Comparison of ENCODE assay signal across 15 cellular contexts in the genomic region with DNA sequence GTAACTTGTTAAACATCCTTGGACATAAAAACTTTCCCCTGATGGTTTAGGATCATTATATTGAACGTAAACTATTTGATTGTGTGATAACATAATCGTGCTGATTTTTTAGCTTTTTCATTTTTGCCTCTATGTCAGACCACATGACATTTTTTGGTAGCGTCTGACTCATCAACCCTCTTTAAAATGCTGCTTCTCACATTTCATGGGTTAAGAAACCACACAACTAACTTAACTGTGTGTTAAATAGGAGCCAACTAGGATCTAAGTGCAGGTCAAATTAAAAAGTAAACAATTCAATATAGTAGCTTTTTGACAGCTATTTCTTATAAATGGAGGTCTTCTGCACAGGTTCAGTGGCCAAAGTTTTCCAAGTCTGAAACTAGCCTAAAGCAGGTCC. TPM values are rescaled to one million over a fixed set of nuclear protein-coding genes. Genes with fewer than 3 reads are reported as not detected.
DNase-seq lines count a peak whose midpoint lies in the region; ATAC-seq, FAIRE-seq and TF ChIP-seq lines count a peak whose summit lies in the region.
"Had no signal": no experiment of that assay in that cellular context is flagged by ENCODE, and none has a peak within 500 bp of the region (broad histone marks: within the 10 kb centered on the region; RNA-seq: fewer than 3 reads in every experiment).

No MANE protein-coding gene starts in this region.

- no peaks in the 10 kb centered on the region for H3K9me1 ChIP-seq in K562 (ENCODE audit: control insufficient read depth, insufficient read depth, low read length)

- H3K27me3 ChIP-seq in Loucy (ENCODE audit: insufficient read depth, low read length, poor library complexity, severe bottlenecking): no peaks in the 10 kb centered on the region
- no peaks in the 10 kb centered on the region for H3K27me3 ChIP-seq in K562 (ENCODE audit: control insufficient read depth in 2 of 2, insufficient read depth in 2 of 2, low read length in 2 of 2)
- H3K27me3 ChIP-seq in MM.1S (replicated peaks; ENCODE audit: insufficient read depth, low read length): no peaks in the 10 kb centered on the region
- H3K27me3 ChIP-seq: BLaER1 treated with 17β-estradiol and CSF1 and Interleukin-3, amounts not matched to agents 10 nM and 100 nM; gastrocnemius medialis had no signal

- intact Hi-C loops in K562 (cut with micrococcal nuclease) (no loop called here), posterior cingulate gyrus (cut with DNase I) (no loop called here)

- H3K9ac ChIP-seq in Loucy (ENCODE audit: low read depth, low read length, poor library complexity, severe bottlenecking) (no peak overlapping the region), K562 (ENCODE audit: insufficient read depth in 1 of 2, low read depth in 2 of 2, low read length in 2 of 2) (no peak overlapping the region), MM.1S (ENCODE audit: low read length) (no peak overlapping the region)
- H3K9ac ChIP-seq: BLaER1 treated with 17β-estradiol and CSF1 and Interleukin-3, amounts not matched to agents 10 nM and 100 nM had no signal

- TF ChIP-seq POLR2A in K562 (conservative IDR thresholded peaks at IDR 0.05): no peak

- peaks cover 67% of the 10 kb centered on the region for H3K36me3 ChIP-seq in Loucy (ENCODE audit: insufficient read depth, low read length)
- H3K36me3 ChIP-seq in K562 (ENCODE audit: control insufficient read depth, insufficient read depth, low read length): peaks cover 93% of the 10 kb centered on the region
- peaks cover 29% of the 10 kb centered on the region for H3K36me3 ChIP-seq in MM.1S (replicated peaks; ENCODE audit: insufficient read depth, low read length)
- H3K36me3 ChIP-seq: gastrocnemius medialis had no signal

- H3K9me3 ChIP-seq in Loucy (ENCODE audit: insufficient read depth, low read depth, low read length): no peaks in the 10 kb centered on the region
- no peaks in the 10 kb centered on the region for H3K9me3 ChIP-seq in K562 (replicated peaks; ENCODE audit: control insufficient read depth, insufficient read depth, low read depth, low read length)
- no peaks in the 10 kb centered on the region for H3K9me3 ChIP-seq in MM.1S (replicated peaks; ENCODE audit: insufficient read depth, low read length)
- H3K9me3 ChIP-seq: BLaER1 treated with 17β-estradiol and CSF1 and Interleukin-3, amounts not matched to agents 10 nM and 100 nM; gastrocnemius medialis had no signal

- H3K4me3 ChIP-seq in Loucy (ENCODE audit: low read length, poor library complexity, severe bottlenecking) (peak overlapping the region; percentile 27), K562 (no peak overlapping the region), MM.1S (ENCODE audit: low read length) (no peak overlapping the region)
- H3K4me3 ChIP-seq: BLaER1 treated with 17β-estradiol and CSF1 and Interleukin-3, amounts not matched to agents 10 nM and 100 nM; gastrocnemius medialis; lung had no signal

- H3K9me2 ChIP-seq in Loucy (replicated peaks; ENCODE audit: low read depth, low read length) (no peaks in the 10 kb centered on the region), MM.1S (replicated peaks; ENCODE audit: insufficient read depth, low read length) (no peaks in the 10 kb centered on the region)

- in situ Hi-C loops in K562 (cut with MboI): no loop called here

- H2AFZ ChIP-seq in Loucy (ENCODE audit: low read length): no peak overlapping the region
- no peak overlapping the region for H2AFZ ChIP-seq in K562 (ENCODE audit: low read depth, low read length)
- H2AFZ ChIP-seq in MM.1S (ENCODE audit: low read length): no peak overlapping the region

- peaks cover 96% of the 10 kb centered on the region for H3K79me2 ChIP-seq in Loucy (ENCODE audit: insufficient read depth, low read length)
- H3K79me2 ChIP-seq in K562 (ENCODE audit: control insufficient read depth, insufficient read depth, low read length): peaks cover 57% of the 10 kb centered on the region
- peaks cover 85% of the 10 kb centered on the region for H3K79me2 ChIP-seq in MM.1S (ENCODE audit: low read length)

- no peak for ATAC-seq in K562
- ATAC-seq: gastrocnemius medialis had no signal

- 72% methylated on average over 3 of the region's 3 CpGs for WGBS in K562 (ENCODE audit: insufficient coverage, low coverage, missing lambda C conversion rate)

- BruUV-seq in K562 (replicated peaks; lab: Mats Ljungman, UMichigan): no TSS peak

- no peaks in the 10 kb centered on the region for H3F3A ChIP-seq in Loucy (ENCODE audit: low read depth)
- no peaks in the 10 kb centered on the region; the same call in 1 of the 2 replicates for H3F3A ChIP-seq in MM.1S (ENCODE audit: insufficient read depth, low read length)

- H3K27ac ChIP-seq in K562 (ENCODE audit: extremely low read depth, low read depth, low read length) (no peak overlapping the region), MM.1S (ENCODE audit: low read length) (no peak overlapping the region)
- H3K27ac ChIP-seq: BLaER1 treated with 17β-estradiol and CSF1 and Interleukin-3, amounts not matched to agents 10 nM and 100 nM; gastrocnemius medialis had no signal

- TF ChIP-seq CTCF in Loucy (conservative IDR thresholded peaks at IDR 0.05; ENCODE audit: low read length) (no peak), K562 (IDR thresholded peaks at IDR 0.05 in 2 of 3, conservative IDR thresholded peaks at IDR 0.05 in 1 of 3; ENCODE audit: insufficient read depth in 2 of 3, low read depth in 1 of 3, low read length in 3 of 3) (no peak), MM.1S (IDR thresholded peaks at IDR 0.05; ENCODE audit: low read length) (no peak)

- peaks cover 54% of the 10 kb centered on the region for H3K4me1 ChIP-seq in Loucy (ENCODE audit: insufficient read depth, low read length, poor library complexity, severe bottlenecking)
- H3K4me1 ChIP-seq in K562 (replicated peaks in 1 of 2; ENCODE audit: control insufficient read depth in 2 of 2, insufficient read depth in 2 of 2, low read length in 2 of 2): no peaks in the 10 kb centered on the region; a peak in 1 of 5 replicates
- 0 out of 2 replicates have a peak, but pooled peaks cover 3% of the 10 kb centered on the region for H3K4me1 ChIP-seq in MM.1S (ENCODE audit: low read length)
- H3K4me1 ChIP-seq: gastrocnemius medialis had no signal

- POLR2A ChIA-PET in K562 (lab: Yijun Ruan, JAX): interaction anchor here (0.9 to 4.3 kb wide), 2 partner anchors 8 to 9 kb away, joined by 3 to 31 read pairs; no protein-coding TSS in a partner anchor

- no peak for TF ChIP-seq RAD21 in K562 (CRISPR knock-in tag; conservative IDR thresholded peaks at IDR 0.05 in 1 of 2, IDR thresholded peaks at IDR 0.05 in 1 of 2)

- DNase-seq in EL (peak; percentile 34), K562 (ENCODE audit: extremely low read depth in 1 of 4, low spot score in 3 of 4) (no peak), myocyte (ENCODE audit: low read depth) (peak; percentile 58), MM.1S (no peak), posterior cingulate gyrus (no peak), hepatic stellate cell (ENCODE audit: low spot score) (no peak)
- DNase-seq: activated naive CD4-positive, alpha-beta T cell treated with Interleukin-2 at 50 U/mL for 16 hours; DMS153; effector CD4-positive, alpha-beta T cell; gastrocnemius medialis; NCI-H187 treated with DMSO at 0.1 percent for 48 hours; NCI-H524 had no signal

- peaks cover 82% of the 10 kb centered on the region for H4K20me1 ChIP-seq in Loucy (ENCODE audit: insufficient read depth, low read length, poor library complexity, severe bottlenecking)
- H4K20me1 ChIP-seq in K562 (replicated peaks; ENCODE audit: control insufficient read depth, insufficient read depth, low read length): no peaks in the 10 kb centered on the region
- peaks cover 17% of the 10 kb centered on the region; the same call in 1 of the 2 replicates for H4K20me1 ChIP-seq in MM.1S (ENCODE audit: insufficient read depth, low read length)

- no peak for TF ChIP-seq EP300 in K562 (IDR thresholded peaks at IDR 0.05; ENCODE audit: low read length)

- FAIRE-seq in K562 (lab: Jason Lieb, UNC): no peak

- CTCF ChIA-PET in K562 (lab: Yijun Ruan, JAX; ENCODE audit: low intra/inter-chr PET ratio): no interaction called here

- H3K4me2 ChIP-seq in Loucy (ENCODE audit: low read depth, low read length, poor library complexity, severe bottlenecking) (peak overlapping the region; percentile 95), K562 (ENCODE audit: insufficient read depth, low read length) (no peak overlapping the region), MM.1S (ENCODE audit: low read depth, low read length) (no peak overlapping the region)
- H3K4me2 ChIP-seq: BLaER1 treated with 17β-estradiol and CSF1 and Interleukin-3, amounts not matched to agents 10 nM and 100 nM had no signal

TF ChIP-seq in K562, 482 proteins besides CTCF, POLR2A, EP300 and RAD21 (continues in another document):
- no peak for TF ChIP-seq CBX1 (IDR thresholded peaks at IDR 0.05; ENCODE audit: low read depth)

RNA-seq across cellular contexts. Expression of a gene that starts 9.8 kb away (rescaled TPM):
- 21.9 and 68.0 TPM in 2 replicates for total RNA-seq in K562 (2011; cell fraction: chromatin; rRNA removed; ENCODE audit: low replicate concordance)
- 11.2 and 22.0 TPM in 2 replicates for total RNA-seq in K562 (2011; cell fraction: nucleolus; rRNA removed)
- 33.2 and 41.1 TPM in 2 replicates for total RNA-seq in K562 (2011; cell fraction: nucleoplasm; rRNA removed)
- total RNA-seq in K562 (2014; rRNA removed) (23.4 and 30.6 TPM in 2 replicates), K562 (2014; rRNA removed; fragmentation: Illumina TruSeq; extraction: Trizol) (30.6 and 33.1 TPM in 2 replicates), K562 (2015; rRNA removed; fragmentation: Illumina TruSeq; extraction: Trizol) (23.1 and 23.2 TPM in 2 replicates), K562 (2021) (27.3 and 29.5 TPM in 2 replicates), myocyte (20.0 and 32.3 TPM in 2 replicates)
- polyA plus RNA-seq in K562 (2011; rRNA removed) (39.3 and 43.0 TPM in 2 replicates), K562 (2014; fragmentation: Illumina TruSeq; extraction: Trizol) (29.7 and 30.7 TPM in 2 replicates), K562 (2014; fragmentation: Nextera tagmentation; extraction: Ambion mirVana) (10 to 100 TPM; 11.7 to 13.7 TPM), K562 (2014; rRNA removed) (26.8 and 41.4 TPM in 2 replicates)
- 9.0 and 15.2 TPM in 2 replicates for polyA plus RNA-seq in K562 (2011; cell fraction: cytosol; rRNA removed)
- 28.5 and 37.2 TPM in 2 replicates for polyA plus RNA-seq in K562 (2011; cell fraction: nucleus; rRNA removed)
- 14.3 and 17.0 TPM in 2 replicates for polyA plus RNA-seq in K562 (2012)
- polyA minus RNA-seq in K562 (2011; rRNA and poly(A)+ RNA removed): 31.2 and 32.8 TPM in 2 replicates
- polyA minus RNA-seq in K562 (2011; cell fraction: cytosol; rRNA and poly(A)+ RNA removed): 9.1 and 10.3 TPM in 2 replicates
- 48.3 and 78.8 TPM in 2 replicates for polyA minus RNA-seq in K562 (2011; cell fraction: nucleus; rRNA and poly(A)+ RNA removed)
- polyA plus RNA-seq in myocyte (2012): 12.1 TPM

Comparison
In these comparisons a context has a peak if more than half of its experiments do, and no peak if none do; other contexts are left out.
1. DNase-seq: peak in EL (single experiment) and myocyte (single experiment); none in K562 (0 of 4), MM.1S (single experiment), posterior cingulate gyrus (0 of 10) and hepatic stellate cell (single experiment).